ENCODE assay signal across 9 cellular contexts in the genomic region with DNA sequence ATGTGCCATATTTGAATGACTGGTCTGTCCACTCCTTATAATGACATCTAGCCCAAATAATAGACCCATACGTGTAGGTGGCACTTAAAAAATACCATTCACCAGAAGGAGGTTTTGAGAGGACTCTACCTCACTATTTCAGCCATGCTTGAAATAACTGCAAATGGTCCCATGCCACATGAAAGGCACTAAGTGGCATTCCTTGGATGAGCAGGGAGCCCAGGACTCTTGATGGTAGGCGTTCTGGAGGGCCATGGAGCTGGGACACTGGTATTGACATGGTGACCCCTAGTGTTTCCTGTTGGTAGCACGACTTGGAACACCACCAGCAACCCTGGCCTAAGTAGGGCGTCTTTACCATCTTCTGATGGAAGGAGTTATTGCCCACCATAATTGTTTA.
A peak's percentile ranks its signal among the peaks of the same experiment; 100 is the strongest.
DNase-seq lines count a peak whose midpoint lies in the region; ATAC-seq, FAIRE-seq and TF ChIP-seq lines count a peak whose summit lies in the region.
"Had no signal": no experiment of that assay in that cellular context is flagged by ENCODE, and none has a peak within 500 bp of the region (broad histone marks: within the 10 kb centered on the region; RNA-seq: fewer than 3 reads in every experiment).

No MANE protein-coding gene starts in this region.

- H3K4me1 ChIP-seq in MM.1S (ENCODE audit: low read length) (no peaks in the 10 kb centered on the region), neuronal stem cell (ENCODE audit: control insufficient read depth in 2 of 2, insufficient read depth in 1 of 2, low read depth in 1 of 2, low read length in 2 of 2) (peaks cover 0 to 4% of the 10 kb centered on the region in 2 donors)

- H3K4me3 ChIP-seq in MM.1S (ENCODE audit: low read length) (no peak overlapping the region), fibroblast of villous mesenchyme (ENCODE audit: low read depth, low read length) (no peak overlapping the region), neuronal stem cell (ENCODE audit: low read length in 2 of 2) (no peak overlapping the region)

- H3K79me2 ChIP-seq in MM.1S (ENCODE audit: low read length), result no peaks in the 10 kb centered on the region

- H3K23ac ChIP-seq in neuronal stem cell (ENCODE audit: low read depth, low read length, poor library complexity), result no peak overlapping the region

- no peaks in the 10 kb centered on the region for H3K36me3 ChIP-seq in MM.1S (replicated peaks; ENCODE audit: insufficient read depth, low read length)
- no peaks in the 10 kb centered on the region for H3K36me3 ChIP-seq in neuronal stem cell (replicated peaks in 1 of 2; ENCODE audit: control insufficient read depth in 2 of 2, insufficient read depth in 2 of 2, low read length in 2 of 2)

- WGBS in neuronal stem cell (ENCODE audit: extremely low coverage in 2 of 2, insufficient read length in 2 of 2, insufficient replicate concordance in 1 of 2), 2 donors, result no CpG with 5 or more reads among the region's 4 CpGs

- no peaks in the 10 kb centered on the region for H3F3A ChIP-seq in MM.1S (ENCODE audit: insufficient read depth, low read length)

- H3K9ac ChIP-seq in MM.1S (ENCODE audit: low read length), result no peak overlapping the region
- no peak overlapping the region for H3K9ac ChIP-seq in neuronal stem cell (ENCODE audit: low read depth, low read length, poor library complexity)

- no peak overlapping the region for H2AFZ ChIP-seq in MM.1S (ENCODE audit: low read length)
- no peak overlapping the region for H2AFZ ChIP-seq in neuronal stem cell (ENCODE audit: low read length)

- no peak overlapping the region for H2BK15ac ChIP-seq in neuronal stem cell (ENCODE audit: low read length)

- ATAC-seq in HG03521 (IDR thresholded peaks at IDR 0.05; ENCODE audit: unreplicated experiment), result no peak

- H2BK12ac ChIP-seq in neuronal stem cell (ENCODE audit: low read length), result no peak overlapping the region

- TF ChIP-seq POLR2A in H54 (IDR thresholded peaks at IDR 0.05; ENCODE audit: low read depth, low read length), result no peak

- peak; percentile 35 for DNase-seq in NOMO-1 treated with DMSO at 0.1 percent for 48 hours (lab: John Stamatoyannopoulos, UW; ENCODE audit: unreplicated experiment)
- DNase-seq in NOMO-1 treated with dmso at 0.1 percent for 144 hours (lab: John Stamatoyannopoulos, UW; ENCODE audit: unreplicated experiment), result no peak
- DNase-seq in H54 (ENCODE audit: insufficient read length, low spot score), result peak; percentile 57
- DNase-seq in MM.1S, result peak; percentile 6
- peak; percentile 62 for DNase-seq in UCSD-AML1 (lab: John Stamatoyannopoulos, UW; ENCODE audit: unreplicated experiment)
- peak; percentile 73 for DNase-seq in fibroblast of villous mesenchyme (ENCODE audit: low read depth)
- peak; percentile 51 for DNase-seq in neuronal stem cell (ENCODE audit: low spot score)

- no peak overlapping the region for H2AK5ac ChIP-seq in neuronal stem cell (ENCODE audit: low read depth, low read length)

- no peak overlapping the region for H4K91ac ChIP-seq in neuronal stem cell (ENCODE audit: low read depth, low read length, poor library complexity)

- no peak overlapping the region for H3K18ac ChIP-seq in neuronal stem cell (ENCODE audit: low read length)

- H3K27me3 ChIP-seq in MM.1S (replicated peaks; ENCODE audit: insufficient read depth, low read length) (no peaks in the 10 kb centered on the region), neuronal stem cell (ENCODE audit: control insufficient read depth in 3 of 3, insufficient read depth in 3 of 3, low read depth in 1 of 3, low read length in 3 of 3) (no peaks in the 10 kb centered on the region)

- H3K4me2 ChIP-seq in MM.1S (ENCODE audit: low read depth, low read length), result no peak overlapping the region
- H3K4me2 ChIP-seq in neuronal stem cell (ENCODE audit: insufficient read depth, low read length, poor library complexity, severe bottlenecking), result no peak overlapping the region

- no peak for FAIRE-seq in H54 (lab: Jason Lieb, UNC)
- FAIRE-seq: G401.6 had no signal

- no peaks in the 10 kb centered on the region for H3K9me2 ChIP-seq in MM.1S (replicated peaks; ENCODE audit: insufficient read depth, low read length)

- H2BK5ac ChIP-seq in neuronal stem cell (ENCODE audit: low read length), result no peak overlapping the region

- no peak overlapping the region for H2BK120ac ChIP-seq in neuronal stem cell (ENCODE audit: low read depth, low read length)

- no peaks in the 10 kb centered on the region for H4K20me1 ChIP-seq in MM.1S (ENCODE audit: insufficient read depth, low read length)

- no peaks in the 10 kb centered on the region for H3K79me1 ChIP-seq in neuronal stem cell (ENCODE audit: low read depth, low read length)

- TF ChIP-seq CTCF in MM.1S (IDR thresholded peaks at IDR 0.05; ENCODE audit: low read length) (peak; percentile 33; the same call in 1 of the 2 replicates), fibroblast of villous mesenchyme (IDR thresholded peaks at IDR 0.05; ENCODE audit: insufficient read depth, low read depth, low read length) (peak; percentile 82)

- H4K8ac ChIP-seq in neuronal stem cell (ENCODE audit: low read depth, low read length), result no peak overlapping the region

- H3K9me3 ChIP-seq in MM.1S (replicated peaks; ENCODE audit: insufficient read depth, low read length), result no peaks in the 10 kb centered on the region
- H3K9me3 ChIP-seq in neuronal stem cell (replicated peaks in 1 of 2; ENCODE audit: control insufficient read depth in 2 of 2, insufficient read depth in 1 of 2, low read depth in 1 of 2, low read length in 2 of 2), result no peaks in the 10 kb centered on the region

- no peak overlapping the region for H3K14ac ChIP-seq in neuronal stem cell (ENCODE audit: low read length)

- H3K27ac ChIP-seq in MM.1S (ENCODE audit: low read length), result no peak overlapping the region
- H3K27ac ChIP-seq in neuronal stem cell (replicated peaks; ENCODE audit: low read length), result no peak overlapping the region

- no peak overlapping the region for H3K4ac ChIP-seq in neuronal stem cell (ENCODE audit: low read length)
